ENCODE assay signal across 23 cellular contexts in genomic region chr18:62998443-62998842, GRCh38.
"Had no signal": no experiment of that assay in that cellular context is flagged by ENCODE, and none has a peak within 500 bp of the region (broad histone marks: within the 10 kb centered on the region; RNA-seq: fewer than 3 reads in every experiment).

No MANE protein-coding gene starts in this region.

- H3K9me3 ChIP-seq: body of pancreas, mucosa of descending colon, tibial artery had no signal

- H3K27ac ChIP-seq: hepatocyte, tibial artery, VCaP had no signal

- DNase-seq: activated CD4-positive, alpha-beta T cell treated with anti-CD3 and anti-CD28 coated beads for 1 hour; activated CD4-positive, alpha-beta T cell treated with anti-CD3 and anti-CD28 coated beads, Interleukin-2, amount 50 U/mL, for 4 hours; activated naive CD4-positive, alpha-beta T cell treated with Interleukin-2 at 50 U/mL for 16 hours; activated T-cell treated with anti-CD3 and anti-CD28 coated beads for 4 hours; body of pancreas; dermis blood vessel endothelial cell; effector memory CD8-positive, alpha-beta T cell; foreskin fibroblast; mesenchymal stem cell; mucosa of descending colon; naive thymus-derived CD8-positive, alpha-beta T cell; nucleus accumbens; posterior cingulate gyrus; retina; stimulated activated CD4-positive, alpha-beta T cell treated with anti-CD3 and anti-CD28 coated beads, Interleukin-12 subunit alpha, Interleukin-12 subunit beta, amount 100 ng/mL, for 4 hours; stimulated activated CD4-positive, alpha-beta T cell treated with anti-CD3 and anti-CD28 coated beads, Interleukin-1b, Interleukin-23, amount 100 ng/mL, for 48 hours; stimulated activated CD8-positive, alpha-beta memory T cell treated with anti-CD3 and anti-CD28 coated beads, Interleukin-4, amount 100 ng/mL, for 48 hours; stimulated activated naive CD8-positive, alpha-beta T cell treated with anti-CD3 and anti-CD28 coated beads, Interleukin-15, Interleukin-2, amounts not matched to agents 100 U/mL and 50 U/mL, for 24 hours; tibial artery had no signal

- H3K4me2 ChIP-seq: hepatocyte had no signal

- H3K4me3 Mint-ChIP-seq: activated T-helper 1 cell treated with anti-CD3 and anti-CD28 coated beads, Interleukin-12 subunit alpha, Interleukin-12 subunit beta, Interleukin-2, Interleukin-4 antibody, amounts not matched to agents 30 ng/mL and 10 ng/mL and 1 ng/mL, durations not matched to agents 14 hours and 24 hours and 36 hours; effector memory CD8-positive, alpha-beta T cell; naive thymus-derived CD8-positive, alpha-beta T cell; T-helper 1 cell treated with Interleukin-12 subunit alpha and Interleukin-12 subunit beta and Interleukin-4 antibody, amounts not matched to agents 30 μg/mL and 1 μg/mL, for 36 hours had no signal

- H3K27me3 ChIP-seq: body of pancreas, hepatocyte had no signal

- ATAC-seq: effector memory CD8-positive, alpha-beta T cell; mucosa of descending colon; naive thymus-derived CD8-positive, alpha-beta T cell; stimulated activated naive CD8-positive, alpha-beta T cell treated with anti-CD3 and anti-CD28 coated beads, Interleukin-15, Interleukin-2, amounts not matched to agents 100 U/mL and 50 U/mL, for 24 hours had no signal

- H3K4me1 ChIP-seq: tibial artery had no signal

- H3K36me3 Mint-ChIP-seq: naive thymus-derived CD8-positive, alpha-beta T cell had no signal

- H3K27ac Mint-ChIP-seq: activated T-helper 1 cell treated with anti-CD3 and anti-CD28 coated beads, Interleukin-12 subunit alpha, Interleukin-12 subunit beta, Interleukin-2, Interleukin-4 antibody, amounts not matched to agents 30 ng/mL and 10 ng/mL and 1 ng/mL, durations not matched to agents 14 hours and 24 hours and 36 hours; effector memory CD8-positive, alpha-beta T cell; T-helper 1 cell treated with Interleukin-12 subunit alpha and Interleukin-12 subunit beta and Interleukin-4 antibody, amounts not matched to agents 30 μg/mL and 1 μg/mL, for 36 hours had no signal

- H3K9me3 Mint-ChIP-seq: activated T-helper 1 cell treated with anti-CD3 and anti-CD28 coated beads, Interleukin-12 subunit alpha, Interleukin-12 subunit beta, Interleukin-2, Interleukin-4 antibody, amounts not matched to agents 30 ng/mL and 10 ng/mL and 1 ng/mL, durations not matched to agents 14 hours and 24 hours and 36 hours; effector memory CD8-positive, alpha-beta T cell; naive thymus-derived CD8-positive, alpha-beta T cell; T-helper 1 cell treated with Interleukin-12 subunit alpha and Interleukin-12 subunit beta and Interleukin-4 antibody, amounts not matched to agents 30 μg/mL and 1 μg/mL, for 36 hours had no signal

- H3K4me3 ChIP-seq: body of pancreas, hepatocyte, mucosa of descending colon, tibial artery had no signal

- H3K36me3 ChIP-seq: tibial artery had no signal
